18 cellular contexts compared by ENCODE assay signal in the genomic region with DNA sequence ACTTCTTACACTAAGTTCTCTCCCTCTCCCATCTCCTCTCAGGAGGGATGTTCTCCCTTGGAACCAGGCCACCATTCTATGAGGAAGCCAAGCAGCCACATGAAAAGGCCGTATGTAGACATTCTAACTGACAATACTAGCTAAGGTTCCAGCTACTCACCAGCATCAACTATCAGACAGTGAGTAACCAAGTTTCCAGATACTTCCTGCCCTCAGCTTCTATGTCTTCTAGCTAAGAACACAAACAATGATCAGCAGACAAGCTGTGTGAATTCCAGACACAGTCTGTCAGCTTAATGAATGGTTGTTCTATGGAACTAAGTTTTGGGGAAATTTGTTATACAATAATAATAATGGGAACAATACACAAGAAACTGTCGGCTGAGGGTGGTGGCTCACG. TPM values are rescaled to one million over a fixed set of nuclear protein-coding genes. Genes with fewer than 3 reads are reported as not detected.
DNase-seq lines count a peak whose midpoint lies in the region; TF ChIP-seq lines count a peak whose summit lies in the region.
"Had no signal": no experiment of that assay in that cellular context is flagged by ENCODE, and none has a peak within 500 bp of the region (broad histone marks: within the 10 kb centered on the region; RNA-seq: fewer than 3 reads in every experiment).

No MANE protein-coding gene starts in this region.

- H3K36me3 ChIP-seq in mesenchymal stem cell (ENCODE audit: control insufficient read depth in 1 of 2, insufficient read depth in 2 of 2, low read depth in 1 of 2, low read length in 2 of 2) = peaks cover 0 to 21% of the 10 kb centered on the region in 2 experiments
- no peaks in the 10 kb centered on the region for H3K36me3 ChIP-seq in hepatocyte (replicated peaks; ENCODE audit: insufficient read depth, low read depth)
- no peaks in the 10 kb centered on the region for H3K36me3 ChIP-seq in transverse colon

- no peak for TF ChIP-seq POLR2A in transverse colon (IDR thresholded peaks at IDR 0.05)

- H3K4me3 ChIP-seq in AG04450 (ENCODE audit: low read depth, low read length) = no peak overlapping the region
- H3K4me3 ChIP-seq in epithelial cell of esophagus (ENCODE audit: low read length) = no peak overlapping the region
- H3K4me3 ChIP-seq in mesenchymal stem cell (ENCODE audit: insufficient read depth in 1 of 2, low read depth in 1 of 2, low read length in 2 of 2) = no peak overlapping the region
- H3K4me3 ChIP-seq in hepatocyte = no peak overlapping the region
- H3K4me3 ChIP-seq in transverse colon = no peak overlapping the region
- H3K4me3 ChIP-seq: A549, heart right ventricle, spleen had no signal

- H2BK5ac ChIP-seq in mesenchymal stem cell (ENCODE audit: low read depth, low read length, poor library complexity, severe bottlenecking) = no peak overlapping the region

- H3K27ac ChIP-seq in AG04450 (ENCODE audit: low read depth, low read length) = no peak overlapping the region
- H3K27ac ChIP-seq in mesenchymal stem cell (ENCODE audit: low read length, poor library complexity, severe bottlenecking) = peak overlapping the region; percentile 17
- H3K27ac ChIP-seq in hepatocyte = no peak overlapping the region
- no peak overlapping the region for H3K27ac ChIP-seq in transverse colon
- H3K27ac ChIP-seq: heart right ventricle, spleen had no signal

- H3K23ac ChIP-seq in mesenchymal stem cell (ENCODE audit: low read length in 2 of 2) = no peak overlapping the region

- in situ Hi-C loops in transverse colon (cut with MboI; ENCODE audit: low pct_ligation_motif_present in 1 of 4, low pct_unique_long_range_greater_than_20kb in 1 of 4, low sequenced_read_pairs in 3 of 4) = no loop called here

- intact Hi-C loops in transverse colon (cut with DNase I; ENCODE audit: low total_unique reads) = no loop called here

- TF ChIP-seq EP300 in transverse colon (IDR thresholded peaks at IDR 0.05; ENCODE audit: low read depth) = no peak

- no peak overlapping the region for H3K9ac ChIP-seq in mesenchymal stem cell (ENCODE audit: low read length)

- H2BK120ac ChIP-seq in mesenchymal stem cell (ENCODE audit: low read depth, low read length) = no peak overlapping the region

- no peak overlapping the region for H3K14ac ChIP-seq in mesenchymal stem cell (ENCODE audit: low read length in 2 of 2)

- TF ChIP-seq CTCF in AG04450 (IDR thresholded peaks at IDR 0.05; ENCODE audit: low read depth, low read length) (no peak), epithelial cell of esophagus (IDR thresholded peaks at IDR 0.05; ENCODE audit: insufficient read depth, low read depth, low read length, missing control alignments) (no peak), hepatocyte (IDR thresholded peaks at IDR 0.05; ENCODE audit: poor library complexity) (no peak), transverse colon (IDR thresholded peaks at IDR 0.05) (no peak)

- POLR2A ChIA-PET in AG04450 (lab: Yijun Ruan, JAX) = interaction anchor here (0.6 to 2.2 kb wide), 4 partner anchors 29 to 60 kb away, joined by 3 to 10 read pairs (median 4); a partner anchor contains a TSS

- H3K4ac ChIP-seq in mesenchymal stem cell (ENCODE audit: low read depth in 1 of 2, low read length in 2 of 2) = peak overlapping the region in 1 of 2 experiments; percentile 80

- no peak overlapping the region for H2AK5ac ChIP-seq in mesenchymal stem cell (ENCODE audit: low read length, severe bottlenecking)

- H2BK15ac ChIP-seq in mesenchymal stem cell (ENCODE audit: low read depth, poor library complexity, severe bottlenecking) = no peak overlapping the region

- H3K9me2 ChIP-seq in hepatocyte (replicated peaks; ENCODE audit: insufficient read depth) = no peaks in the 10 kb centered on the region

- peak; percentile 38 for DNase-seq in AG04450 (ENCODE audit: low read depth, low spot score)
- DNase-seq in LHCN-M2 (ENCODE audit: low read depth) = peak; percentile 31
- peak; percentile 34 for DNase-seq in epithelial cell of esophagus (ENCODE audit: low read depth)
- DNase-seq in mesenchymal stem cell = peak; percentile 69
- no peak for DNase-seq in hepatocyte (ENCODE audit: low spot score)
- no peak for DNase-seq in transverse colon
- DNase-seq in activated T-cell treated with anti-CD3 and anti-CD28 coated beads, Interleukin-2, amount 50 U/mL, for 48 hours = no peak
- DNase-seq in glomerular visceral epithelial cell (ENCODE audit: extremely low spot score) = no peak
- DNase-seq: activated CD4-positive, alpha-beta memory T cell treated with anti-CD3 and anti-CD28 coated beads for 36 hours; activated T-cell treated with anti-CD3 and anti-CD28 coated beads, Interleukin-2, amount 50 U/mL, for 4 hours; heart right ventricle; Kasumi-1; left colon; NCI-H1436; NK-92 treated with Interleukin-12 subunit alpha and Interleukin-12 subunit beta, amount 100 ng/mL, for 24 hours; spleen; stimulated activated naive B cell treated with anti-CD40 and anti-IgM and Interleukin-4, amounts not matched to agents 10 μg/mL and 1 μg/mL and 100 μg/mL, for 72 hours had no signal

- CTCF ChIA-PET in AG04450 (lab: Charles Lee) = interaction anchor here (2.7 kb wide), 1 partner anchor 119 kb away, joined by 13 read pairs; no protein-coding TSS in a partner anchor

- H4K20me1 ChIP-seq in hepatocyte (ENCODE audit: insufficient read depth, poor library complexity, severe bottlenecking) = no peaks in the 10 kb centered on the region

- H3K4me1 ChIP-seq in mesenchymal stem cell (ENCODE audit: control insufficient read depth, insufficient read depth, low read depth, low read length) = no peaks in the 10 kb centered on the region
- H3K4me1 ChIP-seq in hepatocyte (ENCODE audit: insufficient read depth) = no peaks in the 10 kb centered on the region
- H3K4me1 ChIP-seq in transverse colon = peaks cover 0 to 13% (median 4%) of the 10 kb centered on the region in 4 donors
- H3K4me1 ChIP-seq: heart right ventricle, spleen had no signal

- H2BK12ac ChIP-seq in mesenchymal stem cell (ENCODE audit: low read length in 2 of 2) = no peak overlapping the region

- H4K8ac ChIP-seq in mesenchymal stem cell (ENCODE audit: low read length) = no peak overlapping the region

- no peak overlapping the region for H4K91ac ChIP-seq in mesenchymal stem cell (ENCODE audit: low read length)

- H3K9me3 ChIP-seq in AG04450 (ENCODE audit: control insufficient read depth, insufficient read depth, low read length) (no peaks in the 10 kb centered on the region), mesenchymal stem cell (ENCODE audit: control insufficient read depth, low read length) (no peaks in the 10 kb centered on the region), hepatocyte (ENCODE audit: low read depth) (no peaks in the 10 kb centered on the region), transverse colon (no peaks in the 10 kb centered on the region)
- H3K9me3 ChIP-seq: A549, spleen had no signal

- no peaks in the 10 kb centered on the region for H3K27me3 ChIP-seq in AG04450 (ENCODE audit: control insufficient read depth, insufficient read depth, low read length)
- no peaks in the 10 kb centered on the region for H3K27me3 ChIP-seq in mesenchymal stem cell (ENCODE audit: control insufficient read depth in 1 of 2, insufficient read depth in 1 of 2, low read length in 2 of 2)
- H3K27me3 ChIP-seq in hepatocyte = no peaks in the 10 kb centered on the region
- no peaks in the 10 kb centered on the region for H3K27me3 ChIP-seq in transverse colon
- H3K27me3 ChIP-seq: heart right ventricle, spleen had no signal

- H3K18ac ChIP-seq in mesenchymal stem cell (ENCODE audit: low read depth in 1 of 2, low read length in 2 of 2) = peak overlapping the region in 1 of 2 experiments; percentile 16

- 64% methylated on average over 2 of the region's 3 CpGs for WGBS in mesenchymal stem cell
- WGBS in hepatocyte (ENCODE audit: low lambda C conversion rate, missing lambda C conversion rate) = 94% methylated on average over 3 of the region's 3 CpGs
- WGBS in transverse colon (ENCODE audit: low coverage in 1 of 2), 2 donors = 90% methylated on average over 3 of the region's 3 CpGs; no CpG with 5 or more reads in 1 of the 2 donors

- peaks cover 13% of the 10 kb centered on the region for H3K79me2 ChIP-seq in hepatocyte

- H2AFZ ChIP-seq in mesenchymal stem cell (ENCODE audit: low read depth, low read length) (no peak overlapping the region), hepatocyte (no peak overlapping the region)

- H3K4me2 ChIP-seq in mesenchymal stem cell (ENCODE audit: low read length, poor library complexity, severe bottlenecking) (no peak overlapping the region), hepatocyte (no peak overlapping the region)
- H3K4me2 ChIP-seq: A549 had no signal

- peaks cover 5% of the 10 kb centered on the region for H3K79me1 ChIP-seq in mesenchymal stem cell (replicated peaks; ENCODE audit: low read length, poor library complexity, severe bottlenecking)

RNA-seq across cellular contexts. Expression of a gene that starts 50.8 kb away (rescaled TPM):
- polyA plus RNA-seq in AG04450 (2011; rRNA removed) = 48.0 and 53.7 TPM in 2 replicates
- 37.1 and 50.7 TPM in 2 replicates for polyA minus RNA-seq in AG04450 (2011; rRNA and poly(A)+ RNA removed)
- total RNA-seq in LHCN-M2 (2014; rRNA removed) = 20.1 and 32.0 TPM in 2 replicates
- polyA plus RNA-seq in LHCN-M2 (2012) = 12.7 TPM
- 15.1 TPM for polyA plus RNA-seq in mesenchymal stem cell (2013, experiment 1 of 2)
- 17.3 TPM for polyA plus RNA-seq in mesenchymal stem cell (2013, experiment 2 of 2)
- total RNA-seq in hepatocyte = 69.6 and 98.6 TPM in 2 replicates
- 89.5 and 124 TPM in 2 replicates for polyA plus RNA-seq in hepatocyte
- 100 to 1,000 TPM in 1 of 4 donors, 10 to 100 TPM in 3; 23.1 to 103 (median 72.4) TPM for total RNA-seq in transverse colon

Comparison
In these comparisons a context has a peak if more than half of its experiments do, and no peak if none do; other contexts are left out.
1. DNase-seq: peak in AG04450 (single experiment), LHCN-M2 (single experiment), epithelial cell of esophagus (single experiment) and mesenchymal stem cell (single experiment); none in hepatocyte (single experiment), transverse colon (single experiment), activated T-cell treated with anti-CD3 and anti-CD28 coated beads, Interleukin-2, amount 50 U/mL, for 48 hours (0 of 2) and glomerular visceral epithelial cell (single experiment).